ENCODE assay signal across 8 cellular contexts in genomic region chr19:47729468-47729798, GRCh38. TPM values are rescaled to one million over a fixed set of nuclear protein-coding genes. Genes with fewer than 3 reads are reported as not detected.
A peak's percentile ranks its signal among the peaks of the same experiment; 100 is the strongest.
DNase-seq lines count a peak whose midpoint lies in the region; ATAC-seq and TF ChIP-seq lines count a peak whose summit lies in the region.

No MANE protein-coding gene starts in this region.

- TF ChIP-seq POLR2A in spleen (IDR thresholded peaks at IDR 0.05) = no peak

- H3K27me3 ChIP-seq in ascending aorta = no peaks in the 10 kb centered on the region
- H3K27me3 ChIP-seq in spleen (replicated peaks in 1 of 7) = peaks cover 0 to 29% (median 16%) of the 10 kb centered on the region in 7 donors

- H3K36me3 ChIP-seq in ascending aorta (peaks cover 33 to 59% of the 10 kb centered on the region in 2 donors), spleen (peaks cover 0 to 31% (median 3%) of the 10 kb centered on the region in 6 donors)

- peaks cover 6 to 26% of the 10 kb centered on the region in 2 donors for H3K4me1 ChIP-seq in ascending aorta
- H3K4me1 ChIP-seq in spleen = peaks cover 0 to 49% (median 25%) of the 10 kb centered on the region in 6 donors

- H3K27ac ChIP-seq in ascending aorta (peak overlapping the region; percentile 89 to 95), spleen (peak overlapping the region; percentile 35 to 81 (median 72))

- TF ChIP-seq CTCF in ascending aorta (IDR thresholded peaks at IDR 0.05) (no peak), spleen (IDR thresholded peaks at IDR 0.05 in 8 of 11, conservative IDR thresholded peaks at IDR 0.05 in 3 of 11) (no peak), GM13976 (IDR thresholded peaks at IDR 0.05; ENCODE audit: borderline replicate concordance, control extremely low read depth, extremely low read depth, insufficient read depth, missing control alignments) (no peak)

- in situ Hi-C loops in GM13976 (cut with MboI; ENCODE audit: low sequenced_read_pairs, unreplicated experiment) = no loop called here

- intact Hi-C loops in ascending aorta (cut with DNase I) (loop anchor here (1.0 kb wide), 2 partner anchors 14 to 16 kb away; partner anchors contain the start of gene EHD2), spleen (cut with DNase I; ENCODE audit: low total_unique reads) (no loop called here)

- no peaks in the 10 kb centered on the region for H3K9me3 ChIP-seq in ascending aorta
- no peaks in the 10 kb centered on the region for H3K9me3 ChIP-seq in iPS-18c (ENCODE audit: control insufficient read depth, insufficient read depth, low read length)
- no peaks in the 10 kb centered on the region for H3K9me3 ChIP-seq in spleen

- H3K4me3 ChIP-seq in ascending aorta (peak overlapping the region; percentile 43 to 54), iPS-18c (ENCODE audit: insufficient read depth, low read depth, low read length) (peak overlapping the region; percentile 51), spleen (peak overlapping the region in 2 of 8 donors; percentile 15 to 45)

- ATAC-seq in HG02884 (IDR thresholded peaks at IDR 0.05; ENCODE audit: unreplicated experiment) (no peak), HG02642 (IDR thresholded peaks at IDR 0.05; ENCODE audit: poor library complexity, unreplicated experiment) (no peak)

- WGBS in spleen, 5 donors = 7 to 15% (median 11%) methylated on average over 7 to 9 of the region's 9 CpGs

- peak; percentile 10 for DNase-seq in stimulated activated CD4-positive, alpha-beta T cell treated with anti-CD3 and anti-CD28 coated beads, Interleukin-2, amount 100 ng/mL, for 4 hours (ENCODE audit: low read depth)
- DNase-seq in stimulated activated CD4-positive, alpha-beta T cell treated with anti-CD3 and anti-CD28 coated beads, Interleukin-4, amount 100 ng/mL, for 24 hours = no peak
- DNase-seq in ascending aorta (ENCODE audit: low spot score in 2 of 2) = peak; percentile 56 to 93
- no peak for DNase-seq in spleen
- no peak for DNase-seq in GM13976 (ENCODE audit: low spot score)

RNA-seq across cellular contexts. Expression of gene NOP53, which starts 15.9 kb away (rescaled TPM):
- total RNA-seq in ascending aorta = 385 TPM
- 100 to 1,000 TPM; 280 to 442 (median 379) TPM for total RNA-seq in spleen
- 100 to 1,000 TPM; 709 to 858 (median 815) TPM for polyA plus RNA-seq in spleen

RNA-seq across cellular contexts. Expression of gene EHD2, which starts 16.2 kb away (rescaled TPM):
- 342 TPM for total RNA-seq in ascending aorta
- total RNA-seq in spleen = 10 to 100 TPM; 48.9 to 87.7 (median 64.3) TPM
- 10 to 100 TPM in 2 of 3 donors, 1 to 10 TPM in 1; 6.9 to 18.4 (median 10.6) TPM for polyA plus RNA-seq in spleen

RNA-seq across cellular contexts. Expression of gene SELENOW, which starts 49.1 kb away (rescaled TPM):
- total RNA-seq in ascending aorta = 771 TPM
- 100 to 1,000 TPM; 137 to 455 (median 301) TPM for total RNA-seq in spleen
- 100 to 1,000 TPM; 270 to 592 (median 358) TPM for polyA plus RNA-seq in spleen

Comparison
In these comparisons a context has a peak if more than half of its experiments do, and no peak if none do; other contexts are left out.
1. DNase-seq: peak in stimulated activated CD4-positive, alpha-beta T cell treated with anti-CD3 and anti-CD28 coated beads, Interleukin-2, amount 100 ng/mL, for 4 hours (single experiment) and ascending aorta (2 of 2); none in stimulated activated CD4-positive, alpha-beta T cell treated with anti-CD3 and anti-CD28 coated beads, Interleukin-4, amount 100 ng/mL, for 24 hours (single experiment), spleen (single experiment) and GM13976 (single experiment).